Comparison of ENCODE assay signal across 12 cellular contexts in the genomic region with DNA sequence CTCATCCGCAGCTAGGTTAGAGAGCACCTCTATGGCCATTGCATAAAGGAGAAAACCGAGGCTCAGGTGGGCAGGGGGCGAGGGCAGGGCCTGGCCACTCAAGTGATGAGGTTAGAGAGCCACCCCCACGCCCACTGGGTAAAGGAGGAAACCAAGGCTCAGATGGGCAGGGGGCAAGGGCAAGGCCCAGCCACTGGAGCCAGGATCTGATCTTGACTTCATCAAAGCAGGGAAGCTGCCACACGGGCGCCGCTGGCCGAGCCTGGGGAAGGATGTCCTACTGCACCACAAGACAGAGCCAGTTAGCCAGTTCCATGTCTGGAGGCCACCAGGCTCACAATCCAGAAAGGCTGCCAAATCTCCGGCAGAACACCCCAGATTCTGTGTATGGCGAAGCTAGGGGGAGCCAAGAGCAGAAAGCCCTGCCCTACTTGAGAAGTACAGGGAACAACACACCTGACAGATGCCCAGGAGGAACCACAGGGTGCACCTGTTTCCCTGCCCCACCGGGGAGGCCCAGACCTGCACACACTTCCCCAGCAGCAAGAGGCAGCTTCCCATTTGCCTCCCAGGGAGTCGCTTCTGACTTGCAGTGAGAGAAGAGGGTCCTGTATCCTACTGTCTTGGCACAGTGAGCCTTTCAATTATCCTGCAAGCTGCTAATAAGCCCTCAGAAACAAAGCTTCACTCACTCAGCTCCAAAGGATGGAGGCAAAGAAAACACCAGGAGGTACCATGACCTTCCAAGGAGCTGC.
A peak's percentile ranks its signal among the peaks of the same experiment; 100 is the strongest.
DNase-seq lines count a peak whose midpoint lies in the region; ATAC-seq and TF ChIP-seq lines count a peak whose summit lies in the region.
"Had no signal": no experiment of that assay in that cellular context is flagged by ENCODE, and none has a peak within 500 bp of the region (broad histone marks: within the 10 kb centered on the region; RNA-seq: fewer than 3 reads in every experiment).

No MANE protein-coding gene starts in this region.

- no peak for TF ChIP-seq POLR2A in upper lobe of left lung (IDR thresholded peaks at IDR 0.05)

- no peak for TF ChIP-seq EP300 in upper lobe of left lung (IDR thresholded peaks at IDR 0.05)

- POLR2A ChIA-PET in RWPE1 (lab: Yijun Ruan, JAX; ENCODE audit: low non-redundant PET) = no interaction called here

- CTCF ChIA-PET in RWPE1 (lab: Yijun Ruan, JAX) = interaction anchor here (0.6 to 0.7 kb wide), 3 partner anchors 43 to 675 kb away, joined by 3 to 5 read pairs (median 4); no protein-coding TSS in a partner anchor

- H3K36me3 ChIP-seq in right atrium auricular region = no peaks in the 10 kb centered on the region
- H3K36me3 ChIP-seq in mucosa of descending colon (ENCODE audit: low read depth) = no peaks in the 10 kb centered on the region
- H3K36me3 ChIP-seq in upper lobe of left lung = no peaks in the 10 kb centered on the region
- H3K36me3 ChIP-seq: BE2C had no signal

- DNase-seq in right atrium auricular region (ENCODE audit: low spot score) = no peak
- no peak for DNase-seq in left ventricle myocardium superior
- no peak for DNase-seq in RWPE1 (ENCODE audit: low spot score)
- DNase-seq in mucosa of descending colon = no peak
- peak in 1 of 2 donors; percentile 82 for DNase-seq in upper lobe of left lung
- DNase-seq in NCI-H82 (lab: John Stamatoyannopoulos, UW) = no peak
- no peak for DNase-seq in DMS153 (lab: John Stamatoyannopoulos, UW)
- DNase-seq: anterior cingulate cortex, BE2C, PC-3, T-helper 9 cell had no signal

- no peak for ATAC-seq in left ventricle myocardium superior
- ATAC-seq in mucosa of descending colon = peak; percentile 4
- ATAC-seq in upper lobe of left lung (ENCODE audit: low FRiP score in 2 of 2) = no peak
- ATAC-seq in GM21576 (IDR thresholded peaks at IDR 0.05; ENCODE audit: unreplicated experiment) = no peak
- ATAC-seq: PC-3 had no signal

- H3K4me1 ChIP-seq in right atrium auricular region = peaks cover 0 to 73% of the 10 kb centered on the region in 2 donors
- H3K4me1 ChIP-seq in mucosa of descending colon (ENCODE audit: low read depth) = peaks cover 58% of the 10 kb centered on the region
- peaks cover 49 to 72% (median 58%) of the 10 kb centered on the region in 4 donors for H3K4me1 ChIP-seq in upper lobe of left lung

- 74 to 88% methylated on average over 8 to 12 of the region's 12 CpGs for WGBS in upper lobe of left lung, 2 donors

- H3K4me3 ChIP-seq in right atrium auricular region (no peak overlapping the region), mucosa of descending colon (no peak overlapping the region), upper lobe of left lung (peak overlapping the region in 1 of 4 donors; percentile 1)

- intact Hi-C loops in left ventricle myocardium superior (cut with micrococcal nuclease) = no loop called here
- intact Hi-C loops in mucosa of descending colon (cut with DNase I, micrococcal nuclease) = no loop called here

- no peak for TF ChIP-seq CTCF in right atrium auricular region (IDR thresholded peaks at IDR 0.05)
- TF ChIP-seq CTCF in RWPE1 (conservative IDR thresholded peaks at IDR 0.05; ENCODE audit: low read depth) = no peak
- no peak for TF ChIP-seq CTCF in mucosa of descending colon (IDR thresholded peaks at IDR 0.05)
- no peak for TF ChIP-seq CTCF in upper lobe of left lung (IDR thresholded peaks at IDR 0.05)

- no peaks in the 10 kb centered on the region for H3K27me3 ChIP-seq in right atrium auricular region
- H3K27me3 ChIP-seq in upper lobe of left lung = no peaks in the 10 kb centered on the region
- H3K27me3 ChIP-seq: BE2C had no signal

- no peaks in the 10 kb centered on the region for H3K9me3 ChIP-seq in right atrium auricular region
- no peaks in the 10 kb centered on the region for H3K9me3 ChIP-seq in mucosa of descending colon
- H3K9me3 ChIP-seq in upper lobe of left lung = no peaks in the 10 kb centered on the region
- H3K9me3 ChIP-seq: BE2C had no signal

- H3K27ac ChIP-seq in right atrium auricular region = peak overlapping the region; percentile 36 to 87
- H3K27ac ChIP-seq in RWPE1 = peak overlapping the region; percentile 50
- peak overlapping the region; percentile 25 to 85 (median 65) for H3K27ac ChIP-seq in upper lobe of left lung
